Comparison of ENCODE assay signal across 10 cellular contexts in genomic region chr5:19064094-19064493, GRCh38.
"Had no signal": no experiment of that assay in that cellular context is flagged by ENCODE, and none has a peak within 500 bp of the region (broad histone marks: within the 10 kb centered on the region; RNA-seq: fewer than 3 reads in every experiment).

No MANE protein-coding gene starts in this region.

- H3K36me3 ChIP-seq: HAP-1 had no signal

- H3K9ac ChIP-seq: GM23248, KMS-11 had no signal

- DNase-seq: GM23248, GOT3, H7, HFFc6, Karpas-422, KBM-7 had no signal

- FAIRE-seq: HTR-8/SVneo had no signal

- H3K4me3 ChIP-seq: GM23248, HAP-1 had no signal

- H3K9me3 ChIP-seq: HAP-1 had no signal

- ATAC-seq: HCT116 had no signal

- H2AFZ ChIP-seq: GM23248 had no signal

- H3K27ac ChIP-seq: GM23248, KMS-11 had no signal

- H3K4me2 ChIP-seq: KMS-11 had no signal

- H3K4me1 ChIP-seq: HAP-1 had no signal
